19 cellular contexts compared by ENCODE assay signal in genomic region chr12:33752854-33753253, GRCh38.
DNase-seq lines count a peak whose midpoint lies in the region; FAIRE-seq and TF ChIP-seq lines count a peak whose summit lies in the region.
"Had no signal": no experiment of that assay in that cellular context is flagged by ENCODE, and none has a peak within 500 bp of the region (broad histone marks: within the 10 kb centered on the region; RNA-seq: fewer than 3 reads in every experiment).

No MANE protein-coding gene starts in this region.

- no peaks in the 10 kb centered on the region for H3K9me3 Mint-ChIP-seq in nephron progenitor cell

- H3K27me3 Mint-ChIP-seq in nephron progenitor cell (ENCODE audit: low read depth, poor library complexity) = no peaks in the 10 kb centered on the region
- H3K27me3 Mint-ChIP-seq: stimulated activated naive CD8-positive, alpha-beta T cell treated with anti-CD3 and anti-CD28 coated beads, Interleukin-15, Interleukin-2, amounts not matched to agents 100 ng/mL and 50 ng/mL, for 24 hours had no signal

- peak; percentile 14 for DNase-seq in NCI-H1694 treated with DMSO at 0.1 percent for 48 hours (lab: John Stamatoyannopoulos, UW)
- DNase-seq in NCI-H1694 (lab: John Stamatoyannopoulos, UW) = no peak
- peak; percentile 61 for DNase-seq in NCI-H446 treated with DMSO at 0.1 percent for 48 hours (lab: John Stamatoyannopoulos, UW)
- DNase-seq in bronchial epithelial cell (ENCODE audit: low read depth) = peak; percentile 19
- no peak for DNase-seq in nephron progenitor cell
- no peak for DNase-seq in hippocampal formation (lab: John Stamatoyannopoulos, UW)
- no peak for DNase-seq in NCI-H1417 (lab: John Stamatoyannopoulos, UW)
- DNase-seq in NAMALWA (ENCODE audit: low spot score) = no peak
- DNase-seq: activated CD4-positive, alpha-beta T cell treated with anti-CD3 and anti-CD28 coated beads, Interleukin-2, amount 50 U/mL, for 1 hour; aorta; left lung; NCI-H187; NCI-H526; right lobe of liver; trophoblast cell had no signal

- H3K36me3 Mint-ChIP-seq in nephron progenitor cell (ENCODE audit: low read depth) = no peaks in the 10 kb centered on the region

- peak overlapping the region; percentile 41 for H3K27ac Mint-ChIP-seq in nephron progenitor cell
- H3K27ac Mint-ChIP-seq: stimulated activated naive CD8-positive, alpha-beta T cell treated with anti-CD3 and anti-CD28 coated beads, Interleukin-15, Interleukin-2, amounts not matched to agents 100 ng/mL and 50 ng/mL, for 24 hours had no signal

- no peak overlapping the region for H3K4me3 Mint-ChIP-seq in nephron progenitor cell
- H3K4me3 Mint-ChIP-seq: stimulated activated naive CD8-positive, alpha-beta T cell treated with anti-CD3 and anti-CD28 coated beads, Interleukin-15, Interleukin-2, amounts not matched to agents 100 ng/mL and 50 ng/mL, for 24 hours had no signal

- H3K36me3 ChIP-seq in bronchial epithelial cell (ENCODE audit: control insufficient read depth, insufficient read depth, low read length) = no peaks in the 10 kb centered on the region
- H3K36me3 ChIP-seq: BLaER1 treated with 17β-estradiol and CSF1 and Interleukin-3, amounts not matched to agents 10 nM and 100 nM; left lung; right lobe of liver had no signal

- no peaks in the 10 kb centered on the region for H3K27me3 ChIP-seq in bronchial epithelial cell (ENCODE audit: control insufficient read depth, insufficient read depth, low read length)
- H3K27me3 ChIP-seq: BLaER1 treated with 17β-estradiol and CSF1 and Interleukin-3, amounts not matched to agents 10 nM and 100 nM; hepatocyte; left lung; right lobe of liver had no signal

- H3K4me3 ChIP-seq in bronchial epithelial cell (ENCODE audit: low read depth, low read length) = no peak overlapping the region
- H3K4me3 ChIP-seq: BLaER1 treated with 17β-estradiol and CSF1 and Interleukin-3, amounts not matched to agents 10 nM and 100 nM; hepatocyte; left lung; PC-9; right lobe of liver had no signal

- FAIRE-seq in bronchial epithelial cell (lab: Jason Lieb, UNC) = no peak

- TF ChIP-seq CTCF in bronchial epithelial cell (IDR thresholded peaks at IDR 0.05; ENCODE audit: insufficient read depth, low read length, severe bottlenecking) = no peak
- no peak for TF ChIP-seq CTCF in nephron progenitor cell (IDR thresholded peaks at IDR 0.05)

- H3K4me1 Mint-ChIP-seq in nephron progenitor cell = peaks cover 7% of the 10 kb centered on the region

Comparison
In these comparisons a context has a peak if more than half of its experiments do, and no peak if none do; other contexts are left out.
1. DNase-seq: peak in NCI-H1694 treated with DMSO at 0.1 percent for 48 hours (single experiment), NCI-H446 treated with DMSO at 0.1 percent for 48 hours (single experiment) and bronchial epithelial cell (single experiment); none in NCI-H1694 (single experiment), nephron progenitor cell (single experiment), hippocampal formation (0 of 2), NCI-H1417 (0 of 3) and NAMALWA (single experiment).